In genomic region chr14:60654303-60654925, GRCh38 we compare ENCODE assay signal across 15 cellular contexts. TPM values are rescaled to one million over a fixed set of nuclear protein-coding genes. Genes with fewer than 3 reads are reported as not detected.
A peak's percentile ranks its signal among the peaks of the same experiment; 100 is the strongest.
DNase-seq lines count a peak whose midpoint lies in the region; ATAC-seq and TF ChIP-seq lines count a peak whose summit lies in the region.
"Had no signal": no experiment of that assay in that cellular context is flagged by ENCODE, and none has a peak within 500 bp of the region (broad histone marks: within the 10 kb centered on the region; RNA-seq: fewer than 3 reads in every experiment).

No MANE protein-coding gene starts in this region.

- ATAC-seq in gastrocnemius medialis, result no peak
- ATAC-seq: heart left ventricle, left lung had no signal

- DNase-seq in DMS53 (lab: John Stamatoyannopoulos, UW), result peak; percentile 11
- DNase-seq in DMS53 treated with DMSO at 0.1 percent for 48 hours (lab: John Stamatoyannopoulos, UW; ENCODE audit: unreplicated experiment), result no peak
- peak; percentile 90 for DNase-seq in NCI-H2029 treated with DMSO at 0.1 percent for 48 hours (lab: John Stamatoyannopoulos, UW)
- DNase-seq in fibroblast of gingiva (ENCODE audit: low read depth), result peak; percentile 95
- no peak for DNase-seq in gastrocnemius medialis
- no peak for DNase-seq in effector CD8-positive, alpha-beta T cell (lab: John Stamatoyannopoulos, UW)
- no peak for DNase-seq in cerebellar nuclear complex (lab: John Stamatoyannopoulos, UW)
- no peak for DNase-seq in glomerular visceral epithelial cell (ENCODE audit: extremely low spot score)
- DNase-seq: amygdala, heart left ventricle, NCI-H526, SJCRH30, transverse colon had no signal

- intact Hi-C loops in gastrocnemius medialis (cut with DNase I; ENCODE audit: low total_unique reads), result loop anchor here (5.0 kb wide), 3 partner anchors 487 to 562 kb away; partner anchors contain the start of genes DHRS7 and PCNX4

- in situ Hi-C loops in gastrocnemius medialis (cut with MboI; ENCODE audit: low sequenced_read_pairs in 4 of 4), result loop anchor here in 1 of 4 donors (10.0 kb wide), 1 partner anchor 70 kb away; the partner anchor contains the start of gene SIX4

- H3K27ac ChIP-seq in gastrocnemius medialis, result peak overlapping the region; percentile 93 to 98 (median 95)
- H3K27ac ChIP-seq: heart left ventricle, left lung, transverse colon, VCaP had no signal

- H3K27me3 ChIP-seq in gastrocnemius medialis, result no peaks in the 10 kb centered on the region
- H3K27me3 ChIP-seq: SJCRH30 had no signal

- no peaks in the 10 kb centered on the region for H3K36me3 ChIP-seq in gastrocnemius medialis
- H3K36me3 ChIP-seq: heart left ventricle, left lung, SJCRH30, transverse colon had no signal

- TF ChIP-seq POLR2A in gastrocnemius medialis (IDR thresholded peaks at IDR 0.05), result no peak

- H3K4me3 ChIP-seq in gastrocnemius medialis, result peak overlapping the region; percentile 73 to 90 (median 84)
- H3K4me3 ChIP-seq: heart left ventricle, left lung, transverse colon had no signal

- H3K9me3 ChIP-seq in gastrocnemius medialis, result no peaks in the 10 kb centered on the region
- H3K9me3 ChIP-seq: heart left ventricle, left lung, SJCRH30, transverse colon had no signal

- peaks cover 37 to 49% of the 10 kb centered on the region in 2 donors for H3K4me1 ChIP-seq in gastrocnemius medialis

- no peak for TF ChIP-seq CTCF in gastrocnemius medialis (IDR thresholded peaks at IDR 0.05 in 4 of 5, conservative IDR thresholded peaks at IDR 0.05 in 1 of 5)

RNA-seq across cellular contexts. Expression of gene SIX1, which starts 5.1 kb away (rescaled TPM):
- total RNA-seq in gastrocnemius medialis, result 10 to 100 TPM; 28.3 to 76.4 (median 56.3) TPM

Comparison
In these comparisons a context has a peak if more than half of its experiments do, and no peak if none do; other contexts are left out.
1. DNase-seq: peak in DMS53 (single experiment), NCI-H2029 treated with DMSO at 0.1 percent for 48 hours (single experiment) and fibroblast of gingiva (single experiment); none in DMS53 treated with DMSO at 0.1 percent for 48 hours (single experiment), gastrocnemius medialis (0 of 2), effector CD8-positive, alpha-beta T cell (single experiment), cerebellar nuclear complex (0 of 2) and glomerular visceral epithelial cell (single experiment).